Comparison of ENCODE assay signal across 1 cellular context in genomic region chr16:90020260-90020837, GRCh38.
A peak's percentile ranks its signal among the peaks of the same experiment; 100 is the strongest.
TF ChIP-seq lines count a peak whose summit lies in the region.

No MANE protein-coding gene starts in this region.

TF ChIP-seq in K562, 482 proteins besides CTCF, POLR2A, EP300 and RAD21:
- TF ChIP-seq ZBTB40 (IDR thresholded peaks at IDR 0.05) (peak; percentile 53; the same call in 1 of the 2 replicates), ZBTB40 (CRISPR knock-in tag; IDR thresholded peaks at IDR 0.05) (no peak), ELK1 (CRISPR knock-in tag; IDR thresholded peaks at IDR 0.05) (no peak)
